ENCODE assay signal across 20 cellular contexts in genomic region chr1:2288308-2288707, GRCh38.
DNase-seq lines count a peak whose midpoint lies in the region; ATAC-seq and TF ChIP-seq lines count a peak whose summit lies in the region.
"Had no signal": no experiment of that assay in that cellular context is flagged by ENCODE, and none has a peak within 500 bp of the region (broad histone marks: within the 10 kb centered on the region; RNA-seq: fewer than 3 reads in every experiment).

No MANE protein-coding gene starts in this region.

- H3K27me3 ChIP-seq in sigmoid colon: no peaks in the 10 kb centered on the region
- H3K27me3 ChIP-seq: right atrium auricular region, uterus had no signal

- H3K27ac ChIP-seq in RWPE1: peak overlapping the region; percentile 97
- H3K27ac ChIP-seq in sigmoid colon: peak overlapping the region in 3 of 4 donors; percentile 4 to 83 (median 29)
- H3K27ac ChIP-seq: uterus had no signal

- TF ChIP-seq EP300 in sigmoid colon (IDR thresholded peaks at IDR 0.05): no peak

- peak overlapping the region; percentile 21 to 63 for H3K4me3 Mint-ChIP-seq in activated T-cell treated with anti-CD3 and anti-CD28 coated beads, Interleukin-2, amount 50 U/mL, for 72 hours
- no peak overlapping the region for H3K4me3 Mint-ChIP-seq in activated naive CD8-positive, alpha-beta T cell treated with anti-CD3 and anti-CD28 coated beads, Interleukin-2, amount 10 ng/mL, durations not matched to agents 7 days and 5 days
- no peak overlapping the region for H3K4me3 Mint-ChIP-seq in chondrocyte (ENCODE audit: unreplicated experiment)
- H3K4me3 Mint-ChIP-seq: memory B cell had no signal

- H3K4me1 Mint-ChIP-seq in activated T-cell treated with anti-CD3 and anti-CD28 coated beads, Interleukin-2, amount 50 U/mL, for 72 hours (ENCODE audit: low read depth): peaks cover 68% of the 10 kb centered on the region
- H3K4me1 Mint-ChIP-seq in activated naive CD8-positive, alpha-beta T cell treated with anti-CD3 and anti-CD28 coated beads, Interleukin-2, amount 10 ng/mL, durations not matched to agents 7 days and 5 days: peaks cover 40% of the 10 kb centered on the region
- peaks cover 46% of the 10 kb centered on the region for H3K4me1 Mint-ChIP-seq in chondrocyte (ENCODE audit: low read depth)

- CTCF ChIA-PET in RWPE1 (lab: Yijun Ruan, JAX): no interaction called here

- POLR2A ChIA-PET in RWPE1 (lab: Yijun Ruan, JAX; ENCODE audit: low non-redundant PET): no interaction called here
- POLR2A ChIA-PET in activated naive CD8-positive, alpha-beta T cell treated with anti-CD3 and anti-CD28 coated beads, Interleukin-2, amount 10 ng/mL, durations not matched to agents 7 days and 5 days (lab: Charles Lee): interaction anchor here (0.7 to 1.6 kb wide), 2 partner anchors 29 to 59 kb away, joined by 4 read pairs; no protein-coding TSS in a partner anchor

- no peaks in the 10 kb centered on the region for H3K9me3 ChIP-seq in sigmoid colon
- H3K9me3 ChIP-seq: right atrium auricular region, uterus had no signal

- H3K36me3 ChIP-seq in sigmoid colon: no peaks in the 10 kb centered on the region
- H3K36me3 ChIP-seq: right atrium auricular region, uterus had no signal

- 76 to 89% methylated on average over 10 of the region's 10 CpGs for WGBS in sigmoid colon, 2 donors

- H3K36me3 Mint-ChIP-seq in activated T-cell treated with anti-CD3 and anti-CD28 coated beads, Interleukin-2, amount 50 U/mL, for 72 hours (ENCODE audit: insufficient read depth in 2 of 2): no peaks in the 10 kb centered on the region
- peaks cover 9% of the 10 kb centered on the region for H3K36me3 Mint-ChIP-seq in activated naive CD8-positive, alpha-beta T cell treated with anti-CD3 and anti-CD28 coated beads, Interleukin-2, amount 10 ng/mL, durations not matched to agents 7 days and 5 days
- H3K36me3 Mint-ChIP-seq in chondrocyte (ENCODE audit: low read depth): peaks cover 2% of the 10 kb centered on the region

- no peak overlapping the region for H3K27ac Mint-ChIP-seq in activated T-cell treated with anti-CD3 and anti-CD28 coated beads, Interleukin-2, amount 50 U/mL, for 72 hours
- H3K27ac Mint-ChIP-seq in activated naive CD8-positive, alpha-beta T cell treated with anti-CD3 and anti-CD28 coated beads, Interleukin-2, amount 10 ng/mL, durations not matched to agents 7 days and 5 days: peak overlapping the region; percentile 28
- no peak overlapping the region for H3K27ac Mint-ChIP-seq in chondrocyte (ENCODE audit: unreplicated experiment)

- ATAC-seq in activated T-cell treated with anti-CD3 and anti-CD28 coated beads, Interleukin-2, amount 50 U/mL, for 72 hours (replicated peaks in 1 of 2): no peak
- no peak for ATAC-seq in activated naive CD8-positive, alpha-beta T cell treated with anti-CD3 and anti-CD28 coated beads, Interleukin-2, amount 10 ng/mL, durations not matched to agents 7 days and 5 days (ENCODE audit: low read depth)
- ATAC-seq in HG03460 (IDR thresholded peaks at IDR 0.05; ENCODE audit: unreplicated experiment): no peak

- TF ChIP-seq CTCF in RWPE1 (conservative IDR thresholded peaks at IDR 0.05; ENCODE audit: low read depth) (no peak), sigmoid colon (IDR thresholded peaks at IDR 0.05) (no peak), chondrocyte (IDR thresholded peaks at IDR 0.05) (no peak)

- DNase-seq in activated T-cell treated with anti-CD3 and anti-CD28 coated beads, Interleukin-2, amount 50 U/mL, for 72 hours: no peak
- DNase-seq in activated T-cell treated with anti-CD3 and anti-CD28 coated beads, Interleukin-2, amount 50 U/mL, for 48 hours: no peak
- DNase-seq in RWPE1 (ENCODE audit: low spot score) (no peak), sigmoid colon (no peak), GM19240 (ENCODE audit: insufficient read length, low spot score) (no peak), chondrocyte (ENCODE audit: low spot score) (no peak)
- DNase-seq in activated naive CD8-positive, alpha-beta T cell treated with anti-CD3 and anti-CD28 coated beads, Interleukin-2, amount 10 ng/mL, durations not matched to agents 7 days and 5 days: no peak
- DNase-seq: activated effector memory CD4-positive, alpha-beta T cell treated with anti-CD3 and anti-CD28 coated beads, Interleukin-2, amount 50 U/mL, for 16 hours; cerebellar nuclear complex; GOT3; KG1; NCI-H1694 treated with DMSO at 0.1 percent for 48 hours; NCI-H774; OCI-M1; SHP77; stimulated activated CD4-positive, alpha-beta T cell treated with anti-CD3 and anti-CD28 coated beads, Interleukin-12 subunit alpha, Interleukin-12 subunit beta, amount 100 ng/mL, for 4 hours; uterus had no signal

- H3K4me1 ChIP-seq in sigmoid colon: peaks cover 0 to 85% (median 81%) of the 10 kb centered on the region in 4 donors

- intact Hi-C loops in sigmoid colon (cut with DNase I): no loop called here

- no peak overlapping the region for H3K4me3 ChIP-seq in sigmoid colon
- H3K4me3 ChIP-seq: right atrium auricular region, uterus had no signal

- TF ChIP-seq POLR2A in sigmoid colon (IDR thresholded peaks at IDR 0.05): no peak

- no peaks in the 10 kb centered on the region for H3K9me3 Mint-ChIP-seq in activated T-cell treated with anti-CD3 and anti-CD28 coated beads, Interleukin-2, amount 50 U/mL, for 72 hours
- no peaks in the 10 kb centered on the region for H3K9me3 Mint-ChIP-seq in activated naive CD8-positive, alpha-beta T cell treated with anti-CD3 and anti-CD28 coated beads, Interleukin-2, amount 10 ng/mL, durations not matched to agents 7 days and 5 days
- H3K9me3 Mint-ChIP-seq in chondrocyte (ENCODE audit: low read depth): no peaks in the 10 kb centered on the region
- H3K9me3 Mint-ChIP-seq: memory B cell had no signal

- no peaks in the 10 kb centered on the region for H3K27me3 Mint-ChIP-seq in activated T-cell treated with anti-CD3 and anti-CD28 coated beads, Interleukin-2, amount 50 U/mL, for 72 hours (ENCODE audit: low read depth)
- no peaks in the 10 kb centered on the region for H3K27me3 Mint-ChIP-seq in activated naive CD8-positive, alpha-beta T cell treated with anti-CD3 and anti-CD28 coated beads, Interleukin-2, amount 10 ng/mL, durations not matched to agents 7 days and 5 days
- no peaks in the 10 kb centered on the region for H3K27me3 Mint-ChIP-seq in chondrocyte (ENCODE audit: low read depth)
- H3K27me3 Mint-ChIP-seq: memory B cell had no signal

Comparison
In these comparisons a context has a peak if more than half of its experiments do, and no peak if none do; other contexts are left out.
1. H3K4me3 Mint-ChIP-seq: peak in activated T-cell treated with anti-CD3 and anti-CD28 coated beads, Interleukin-2, amount 50 U/mL, for 72 hours (2 of 2); none in activated naive CD8-positive, alpha-beta T cell treated with anti-CD3 and anti-CD28 coated beads, Interleukin-2, amount 10 ng/mL, durations not matched to agents 7 days and 5 days (single experiment) and chondrocyte (single experiment).